22 cellular contexts compared by ENCODE assay signal in genomic region chr7:120998996-120999565, GRCh38. TPM values are rescaled to one million over a fixed set of nuclear protein-coding genes. Genes with fewer than 3 reads are reported as not detected.
DNase-seq lines count a peak whose midpoint lies in the region; ATAC-seq and TF ChIP-seq lines count a peak whose summit lies in the region.
"Had no signal": no experiment of that assay in that cellular context is flagged by ENCODE, and none has a peak within 500 bp of the region (broad histone marks: within the 10 kb centered on the region; RNA-seq: fewer than 3 reads in every experiment).

No MANE protein-coding gene starts in this region.

- no peak overlapping the region for H3K4me3 Mint-ChIP-seq in CD8-positive, alpha-beta memory T cell
- no peak overlapping the region for H3K4me3 Mint-ChIP-seq in naive thymus-derived CD4-positive, alpha-beta T cell
- H3K4me3 Mint-ChIP-seq: activated CD8-positive, alpha-beta memory T cell treated with anti-CD3 and anti-CD28 coated beads, Interleukin-2, amount 10 ng/mL, durations not matched to agents 7 days and 5 days; activated naive CD8-positive, alpha-beta T cell treated with anti-CD3 and anti-CD28 coated beads for 36 hours had no signal

- H4K20me1 ChIP-seq in MM.1S (ENCODE audit: insufficient read depth, low read length) (no peaks in the 10 kb centered on the region), hepatocyte (ENCODE audit: insufficient read depth, poor library complexity, severe bottlenecking) (no peaks in the 10 kb centered on the region)

- H3K27me3 Mint-ChIP-seq in CD8-positive, alpha-beta memory T cell: peaks cover 6 to 39% of the 10 kb centered on the region in 2 donors
- peaks cover 0 to 30% (median 11%) of the 10 kb centered on the region in 5 donors for H3K27me3 Mint-ChIP-seq in naive thymus-derived CD4-positive, alpha-beta T cell

- POLR2A ChIA-PET in CD8-positive, alpha-beta memory T cell (lab: Charles Lee): no interaction called here
- POLR2A ChIA-PET in naive thymus-derived CD4-positive, alpha-beta T cell (lab: Charles Lee): no interaction called here

- H3F3A ChIP-seq in MM.1S (ENCODE audit: insufficient read depth, low read length): peaks cover 19% of the 10 kb centered on the region; the same call in 1 of the 2 replicates

- no peak overlapping the region for H3K4me3 ChIP-seq in CD8-positive, alpha-beta memory T cell (ENCODE audit: low read length)
- no peak overlapping the region for H3K4me3 ChIP-seq in MM.1S (ENCODE audit: low read length)
- H3K4me3 ChIP-seq in hepatocyte: no peak overlapping the region
- no peak overlapping the region for H3K4me3 ChIP-seq in skeletal muscle tissue (ENCODE audit: low read length in 3 of 3)
- H3K4me3 ChIP-seq in naive thymus-derived CD4-positive, alpha-beta T cell (ENCODE audit: low read length): no peak overlapping the region
- H3K4me3 ChIP-seq: left lung, mucosa of descending colon had no signal

- no peak overlapping the region for H2AFZ ChIP-seq in MM.1S (ENCODE audit: low read length)
- H2AFZ ChIP-seq in hepatocyte: no peak overlapping the region

- TF ChIP-seq POLR2A in GM18505 (IDR thresholded peaks at IDR 0.05; ENCODE audit: borderline replicate concordance, extremely low read depth, insufficient read depth, insufficient read length): no peak

- H3K27ac Mint-ChIP-seq in CD8-positive, alpha-beta memory T cell: no peak overlapping the region
- H3K27ac Mint-ChIP-seq in naive thymus-derived CD4-positive, alpha-beta T cell: no peak overlapping the region
- H3K27ac Mint-ChIP-seq: activated CD8-positive, alpha-beta memory T cell treated with anti-CD3 and anti-CD28 coated beads, Interleukin-2, amount 10 ng/mL, durations not matched to agents 7 days and 5 days; activated naive CD8-positive, alpha-beta T cell treated with anti-CD3 and anti-CD28 coated beads for 36 hours; activated T-helper 2 cell treated with anti-CD3 and anti-CD28 coated beads, Interferon-gamma antibody, Interleukin-2, Interleukin-4, amounts not matched to agents 10 μg/mL and 5 μg/mL and 100 μg/mL, durations not matched to agents 14 hours and 24 hours and 36 hours had no signal

- H3K4me2 ChIP-seq in MM.1S (ENCODE audit: low read depth, low read length) (peak overlapping the region; percentile 49), hepatocyte (peak overlapping the region; percentile 45)

- intact Hi-C loops in naive thymus-derived CD4-positive, alpha-beta T cell (cut with micrococcal nuclease): loop anchor here in 1 of 2 donors (5.0 kb wide), 1 partner anchor 438 kb away; no protein-coding TSS in a partner anchor

- CTCF ChIA-PET in CD8-positive, alpha-beta memory T cell (lab: Charles Lee): interaction anchor here (3.7 kb wide), 1 partner anchor 11 kb away, joined by 20 read pairs; the partner anchor contains the start of gene CPED1
- CTCF ChIA-PET in naive thymus-derived CD4-positive, alpha-beta T cell (lab: Charles Lee): interaction anchor here (0.6 kb wide), 1 partner anchor 43 kb away, joined by 3 read pairs; no protein-coding TSS in a partner anchor

- DNase-seq in CD8-positive, alpha-beta memory T cell: no peak
- DNase-seq in MM.1S (no peak), hepatocyte (ENCODE audit: low spot score) (no peak), NCI-H2081 (lab: John Stamatoyannopoulos, UW) (no peak), SKM-1 treated with dmso at 0.1 percent for 144 hours (lab: John Stamatoyannopoulos, UW; ENCODE audit: unreplicated experiment) (no peak)
- no peak for DNase-seq in naive thymus-derived CD4-positive, alpha-beta T cell
- DNase-seq: activated CD4-positive, alpha-beta T cell treated with anti-CD3 and anti-CD28 coated beads for 4 hours; activated CD8-positive, alpha-beta memory T cell treated with anti-CD3 and anti-CD28 coated beads, Interleukin-2, amount 10 ng/mL, durations not matched to agents 7 days and 5 days; activated naive CD8-positive, alpha-beta T cell treated with anti-CD3 and anti-CD28 coated beads for 36 hours; AML-193; Caco-2; H7; left lung; mucosa of descending colon; NCI-H2107; NCI-H510A; right cardiac atrium; trophoblast cell had no signal

- WGBS in hepatocyte (ENCODE audit: low lambda C conversion rate, missing lambda C conversion rate): 89% methylated on average over 2 of the region's 2 CpGs

- TF ChIP-seq CTCF in MM.1S (IDR thresholded peaks at IDR 0.05; ENCODE audit: low read length) (no peak), hepatocyte (IDR thresholded peaks at IDR 0.05; ENCODE audit: poor library complexity) (no peak)

- H3K4me1 Mint-ChIP-seq in CD8-positive, alpha-beta memory T cell: peaks cover 14 to 20% (median 17%) of the 10 kb centered on the region in 3 donors
- peaks cover 7 to 56% (median 42%) of the 10 kb centered on the region in 7 donors for H3K4me1 Mint-ChIP-seq in naive thymus-derived CD4-positive, alpha-beta T cell

- peak overlapping the region; percentile 62 for H3K27ac ChIP-seq in CD8-positive, alpha-beta memory T cell (ENCODE audit: low read depth, low read length)
- H3K27ac ChIP-seq in MM.1S (ENCODE audit: low read length) (no peak overlapping the region; the same call in 1 of the 2 replicates), hepatocyte (peak overlapping the region; percentile 35), skeletal muscle tissue (ENCODE audit: low read depth, low read length) (peak overlapping the region; percentile 1)
- H3K27ac ChIP-seq in naive thymus-derived CD4-positive, alpha-beta T cell (ENCODE audit: low read depth, low read length): no peak overlapping the region
- H3K27ac ChIP-seq: RWPE1 had no signal

- H3K9me3 ChIP-seq in CD8-positive, alpha-beta memory T cell (ENCODE audit: low read length): no peaks in the 10 kb centered on the region
- H3K9me3 ChIP-seq in MM.1S (replicated peaks; ENCODE audit: insufficient read depth, low read length) (no peaks in the 10 kb centered on the region), hepatocyte (ENCODE audit: low read depth) (no peaks in the 10 kb centered on the region), skeletal muscle tissue (ENCODE audit: control insufficient read depth in 3 of 3, low read length in 3 of 3) (no peaks in the 10 kb centered on the region)
- H3K9me3 ChIP-seq in naive thymus-derived CD4-positive, alpha-beta T cell (ENCODE audit: control insufficient read depth in 2 of 3, low read length in 3 of 3): no peaks in the 10 kb centered on the region
- H3K9me3 ChIP-seq: Caco-2, left lung, mucosa of descending colon had no signal

- H3K36me3 ChIP-seq in CD8-positive, alpha-beta memory T cell (ENCODE audit: insufficient read depth, low read length): no peaks in the 10 kb centered on the region
- no peaks in the 10 kb centered on the region for H3K36me3 ChIP-seq in MM.1S (replicated peaks; ENCODE audit: insufficient read depth, low read length)
- H3K36me3 ChIP-seq in hepatocyte (replicated peaks; ENCODE audit: insufficient read depth, low read depth): no peaks in the 10 kb centered on the region
- H3K36me3 ChIP-seq in skeletal muscle tissue (ENCODE audit: control insufficient read depth in 3 of 3, insufficient read depth in 3 of 3, low read length in 3 of 3): peaks cover 0 to 2% (median 0%) of the 10 kb centered on the region in 3 donors
- no peaks in the 10 kb centered on the region for H3K36me3 ChIP-seq in naive thymus-derived CD4-positive, alpha-beta T cell (ENCODE audit: control insufficient read depth in 2 of 3, insufficient read depth in 3 of 3, low read length in 3 of 3)
- H3K36me3 ChIP-seq: left lung had no signal

- no peak for ATAC-seq in GM18505 (IDR thresholded peaks at IDR 0.05; ENCODE audit: unreplicated experiment)
- ATAC-seq in naive thymus-derived CD4-positive, alpha-beta T cell: no peak
- ATAC-seq: activated CD8-positive, alpha-beta memory T cell treated with anti-CD3 and anti-CD28 coated beads, Interleukin-2, amount 10 ng/mL, durations not matched to agents 7 days and 5 days; mucosa of descending colon had no signal

- H3K79me2 ChIP-seq in MM.1S (ENCODE audit: low read length) (no peaks in the 10 kb centered on the region), hepatocyte (peaks cover 38% of the 10 kb centered on the region)

- H3K9me2 ChIP-seq in MM.1S (replicated peaks; ENCODE audit: insufficient read depth, low read length) (no peaks in the 10 kb centered on the region), hepatocyte (replicated peaks; ENCODE audit: insufficient read depth) (no peaks in the 10 kb centered on the region)

- peaks cover 15% of the 10 kb centered on the region for H3K4me1 ChIP-seq in CD8-positive, alpha-beta memory T cell (ENCODE audit: insufficient read depth, low read length)
- H3K4me1 ChIP-seq in MM.1S (ENCODE audit: low read length) (peaks cover 46% of the 10 kb centered on the region), hepatocyte (ENCODE audit: insufficient read depth) (peaks cover 10% of the 10 kb centered on the region), skeletal muscle tissue (ENCODE audit: control insufficient read depth in 3 of 3, insufficient read depth in 3 of 3, low read length in 3 of 3) (peaks cover 40 to 48% (median 46%) of the 10 kb centered on the region in 3 donors)
- H3K4me1 ChIP-seq in naive thymus-derived CD4-positive, alpha-beta T cell (ENCODE audit: control insufficient read depth in 2 of 2, insufficient read depth in 2 of 2, low read length in 2 of 2): peaks cover 0 to 13% of the 10 kb centered on the region in 2 donors
- H3K4me1 ChIP-seq: Caco-2 had no signal

- no peaks in the 10 kb centered on the region for H3K36me3 Mint-ChIP-seq in CD8-positive, alpha-beta memory T cell
- no peaks in the 10 kb centered on the region for H3K36me3 Mint-ChIP-seq in naive thymus-derived CD4-positive, alpha-beta T cell
- H3K36me3 Mint-ChIP-seq: activated CD8-positive, alpha-beta memory T cell treated with anti-CD3 and anti-CD28 coated beads, Interleukin-2, amount 10 ng/mL, durations not matched to agents 7 days and 5 days; activated naive CD8-positive, alpha-beta T cell treated with anti-CD3 and anti-CD28 coated beads for 36 hours had no signal

- no peaks in the 10 kb centered on the region for H3K9me3 Mint-ChIP-seq in CD8-positive, alpha-beta memory T cell
- H3K9me3 Mint-ChIP-seq in naive thymus-derived CD4-positive, alpha-beta T cell: no peaks in the 10 kb centered on the region
- H3K9me3 Mint-ChIP-seq: activated naive CD8-positive, alpha-beta T cell treated with anti-CD3 and anti-CD28 coated beads for 36 hours; activated T-helper 2 cell treated with anti-CD3 and anti-CD28 coated beads, Interferon-gamma antibody, Interleukin-2, Interleukin-4, amounts not matched to agents 10 μg/mL and 5 μg/mL and 100 μg/mL, durations not matched to agents 14 hours and 24 hours and 36 hours had no signal

- no peaks in the 10 kb centered on the region for H3K27me3 ChIP-seq in CD8-positive, alpha-beta memory T cell (ENCODE audit: insufficient read depth, low read length, poor library complexity, severe bottlenecking)
- H3K27me3 ChIP-seq in MM.1S (replicated peaks; ENCODE audit: insufficient read depth, low read length): no peaks in the 10 kb centered on the region
- no peaks in the 10 kb centered on the region for H3K27me3 ChIP-seq in hepatocyte
- H3K27me3 ChIP-seq in skeletal muscle tissue (ENCODE audit: control insufficient read depth in 3 of 3, insufficient read depth in 3 of 3, low read length in 3 of 3): no peaks in the 10 kb centered on the region
- no peaks in the 10 kb centered on the region for H3K27me3 ChIP-seq in naive thymus-derived CD4-positive, alpha-beta T cell (ENCODE audit: control insufficient read depth in 2 of 2, insufficient read depth in 2 of 2, low read length in 2 of 2)
- H3K27me3 ChIP-seq: left lung had no signal

- H3K9ac ChIP-seq in MM.1S (ENCODE audit: low read length) (no peak overlapping the region), skeletal muscle tissue (ENCODE audit: low read depth in 1 of 3, low read length in 3 of 3) (no peak overlapping the region)

RNA-seq across cellular contexts. Expression of gene CPED1, which starts 10.6 kb away (rescaled TPM):
- total RNA-seq in CD8-positive, alpha-beta memory T cell: under 1 TPM; 0.09 to 0.27 TPM
- not detected for polyA plus RNA-seq in CD8-positive, alpha-beta memory T cell
- 29.4 and 30.5 TPM in 2 replicates for total RNA-seq in hepatocyte
- 8.1 and 10.1 TPM in 2 replicates for polyA plus RNA-seq in hepatocyte
- 14.6 TPM for total RNA-seq in skeletal muscle tissue
- total RNA-seq in naive thymus-derived CD4-positive, alpha-beta T cell: 1 to 10 TPM in 1 of 5 experiments, under 1 TPM in 4; 0.10 to 4.5 (median 0.40) TPM
- not detected for polyA plus RNA-seq in naive thymus-derived CD4-positive, alpha-beta T cell
- total RNA-seq: activated naive CD8-positive, alpha-beta T cell treated with anti-CD3 and anti-CD28 coated beads for 36 hours; activated T-helper 2 cell treated with anti-CD3 and anti-CD28 coated beads, Interferon-gamma antibody, Interleukin-2, Interleukin-4, amounts not matched to agents 10 μg/mL and 5 μg/mL and 100 μg/mL, durations not matched to agents 14 hours and 24 hours and 36 hours; H7 had no signal

RNA-seq across cellular contexts. Expression of gene ING3, which starts 48.5 kb away (rescaled TPM):
- 10 to 100 TPM; 24.4 to 30.7 TPM for total RNA-seq in CD8-positive, alpha-beta memory T cell
- polyA plus RNA-seq in CD8-positive, alpha-beta memory T cell: 31.6 TPM
- total RNA-seq in hepatocyte: 21.0 and 29.6 TPM in 2 replicates
- polyA plus RNA-seq in hepatocyte: 14.1 and 17.6 TPM in 2 replicates
- total RNA-seq in skeletal muscle tissue: 11.5 TPM
- total RNA-seq in naive thymus-derived CD4-positive, alpha-beta T cell: 10 to 100 TPM; 26.4 to 36.1 (median 27.7) TPM
- polyA plus RNA-seq in naive thymus-derived CD4-positive, alpha-beta T cell: 10 to 100 TPM; 29.9 to 35.8 TPM

Comparison
In these comparisons a context has a peak if more than half of its experiments do, and no peak if none do; other contexts are left out.
1. H3K27ac ChIP-seq: peak in CD8-positive, alpha-beta memory T cell (single experiment), hepatocyte (single experiment) and skeletal muscle tissue (single experiment); none in MM.1S (single experiment) and naive thymus-derived CD4-positive, alpha-beta T cell (single experiment).